11 cellular contexts compared by ENCODE assay signal in genomic region chr15:100715571-100716455, GRCh38.
A peak's percentile ranks its signal among the peaks of the same experiment; 100 is the strongest.
DNase-seq lines count a peak whose midpoint lies in the region; ATAC-seq and TF ChIP-seq lines count a peak whose summit lies in the region.
"Had no signal": no experiment of that assay in that cellular context is flagged by ENCODE, and none has a peak within 500 bp of the region (broad histone marks: within the 10 kb centered on the region; RNA-seq: fewer than 3 reads in every experiment).

No MANE protein-coding gene starts in this region.

- in situ Hi-C loops in KBM-7 (cut with MboI; ENCODE audit: low pct_unique_long_range_greater_than_20kb, low sequenced_read_pairs), result no loop called here

- WGBS in lung, 2 donors, result 56 to 72% methylated on average over 17 of the region's 17 CpGs

- H3K9me3 ChIP-seq in left ventricle myocardium inferior (replicated peaks), result no peaks in the 10 kb centered on the region
- no peaks in the 10 kb centered on the region for H3K9me3 ChIP-seq in breast epithelium
- H3K9me3 ChIP-seq in lung (ENCODE audit: control insufficient read depth in 2 of 2, insufficient read depth in 1 of 2, low read length in 1 of 2), result peaks cover 0 to 3% of the 10 kb centered on the region in 2 donors

- H3K4me3 ChIP-seq in left ventricle myocardium inferior, result no peak overlapping the region
- no peak overlapping the region for H3K4me3 ChIP-seq in breast epithelium
- no peak overlapping the region for H3K4me3 ChIP-seq in lung

- H3K27ac ChIP-seq in left ventricle myocardium inferior (replicated peaks) (no peak overlapping the region), breast epithelium (peak overlapping the region; percentile 12 to 95), lung (ENCODE audit: low read depth in 1 of 2, low read length in 1 of 2) (peak overlapping the region in 1 of 2 donors; percentile 56)

- H3K4me1 ChIP-seq in left ventricle myocardium inferior (peaks cover 34% of the 10 kb centered on the region), breast epithelium (peaks cover 0 to 5% of the 10 kb centered on the region in 2 donors), lung (ENCODE audit: control insufficient read depth in 2 of 2, insufficient read depth in 2 of 2, low read length in 2 of 2) (peaks cover 0 to 26% of the 10 kb centered on the region in 2 donors)

- intact Hi-C loops in Right ventricle myocardium superior (cut with DNase I), result no loop called here
- intact Hi-C loops in left ventricle myocardium inferior (cut with micrococcal nuclease), result no loop called here
- intact Hi-C loops in breast epithelium (cut with DNase I; ENCODE audit: low total_unique reads), result no loop called here

- DNase-seq in Right ventricle myocardium superior, result peak; percentile 73
- DNase-seq in left ventricle myocardium inferior, result no peak
- DNase-seq in breast epithelium (ENCODE audit: low spot score in 2 of 2), result peak; percentile 17 to 52
- peak; percentile 79 for DNase-seq in lung (ENCODE audit: low spot score)
- DNase-seq in stimulated activated CD4-positive, alpha-beta T cell treated with anti-CD3 and anti-CD28 coated beads, Interleukin-2, amount 100 ng/mL, for 48 hours, result no peak
- DNase-seq in SKM-1 treated with dmso at 0.1 percent for 144 hours (lab: John Stamatoyannopoulos, UW; ENCODE audit: unreplicated experiment), result no peak
- DNase-seq in KBM-7, result no peak
- DNase-seq in NCI-H1694 (lab: John Stamatoyannopoulos, UW), result no peak
- DNase-seq: activated naive CD4-positive, alpha-beta T cell treated with anti-CD3 and anti-CD28 coated beads, Interleukin-2, amount 50 U/mL, for 16 hours; HFFc6; stimulated activated CD8-positive, alpha-beta memory T cell treated with anti-CD3 and anti-CD28 coated beads, Interleukin-4, amount 100 ng/mL, for 48 hours had no signal

- H3K27me3 ChIP-seq in left ventricle myocardium inferior (ENCODE audit: low read depth) (no peaks in the 10 kb centered on the region), breast epithelium (no peaks in the 10 kb centered on the region), lung (ENCODE audit: control insufficient read depth, insufficient read depth) (no peaks in the 10 kb centered on the region)

- no peak for TF ChIP-seq POLR2A in breast epithelium (IDR thresholded peaks at IDR 0.05)

- H3K36me3 ChIP-seq in left ventricle myocardium inferior (no peaks in the 10 kb centered on the region), breast epithelium (no peaks in the 10 kb centered on the region), lung (ENCODE audit: control insufficient read depth in 2 of 2, insufficient read depth in 2 of 2, low read length in 2 of 2) (no peaks in the 10 kb centered on the region)

- TF ChIP-seq CTCF in left ventricle myocardium inferior (IDR thresholded peaks at IDR 0.05; ENCODE audit: borderline replicate concordance), result no peak
- no peak for TF ChIP-seq CTCF in breast epithelium (IDR thresholded peaks at IDR 0.05)
- no peak for TF ChIP-seq CTCF in lung (IDR thresholded peaks at IDR 0.05; ENCODE audit: control extremely low read depth, extremely low read depth)

- ATAC-seq in Right ventricle myocardium superior (ENCODE audit: poor library complexity) (peak; percentile 34), lung (ENCODE audit: insufficient read depth, low FRiP score) (peak; percentile 27)

Comparison
In these comparisons a context has a peak if more than half of its experiments do, and no peak if none do; other contexts are left out.
1. DNase-seq: peak in Right ventricle myocardium superior (single experiment), breast epithelium (2 of 2) and lung (single experiment); none in left ventricle myocardium inferior (single experiment), stimulated activated CD4-positive, alpha-beta T cell treated with anti-CD3 and anti-CD28 coated beads, Interleukin-2, amount 100 ng/mL, for 48 hours (0 of 2), SKM-1 treated with dmso at 0.1 percent for 144 hours (single experiment), KBM-7 (single experiment) and NCI-H1694 (single experiment).